27 cellular contexts compared by ENCODE assay signal in the genomic region with DNA sequence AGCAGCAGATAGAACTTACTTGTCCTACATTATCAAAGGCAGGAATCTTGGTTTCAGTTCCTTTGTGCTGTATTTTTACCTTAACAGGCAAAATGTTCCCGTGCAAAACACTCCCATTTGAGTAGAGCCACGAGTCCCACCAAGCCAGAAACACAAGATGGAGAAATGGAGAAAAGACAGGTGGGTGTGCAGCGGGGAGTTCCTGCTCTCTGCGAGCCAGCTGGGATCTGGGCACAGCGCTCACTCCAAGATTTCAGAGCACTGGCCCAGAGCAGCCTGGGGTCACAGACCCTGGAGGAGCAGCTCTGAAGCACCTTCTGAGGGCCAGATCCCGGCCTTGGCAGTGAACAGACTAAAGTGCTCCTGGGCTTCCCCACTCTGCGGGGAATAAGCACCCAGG. TPM values are rescaled to one million over a fixed set of nuclear protein-coding genes. Genes with fewer than 3 reads are reported as not detected.
DNase-seq lines count a peak whose midpoint lies in the region; ATAC-seq and TF ChIP-seq lines count a peak whose summit lies in the region.
"Had no signal": no experiment of that assay in that cellular context is flagged by ENCODE, and none has a peak within 500 bp of the region (broad histone marks: within the 10 kb centered on the region; RNA-seq: fewer than 3 reads in every experiment).

No MANE protein-coding gene starts in this region.

- TF ChIP-seq CTCF in activated CD8-positive, alpha-beta T cell treated with anti-CD3 and anti-CD28 coated beads for 36 hours (IDR thresholded peaks at IDR 0.05): no peak
- TF ChIP-seq CTCF in progenitor cell of endocrine pancreas (IDR thresholded peaks at IDR 0.05; ENCODE audit: unreplicated experiment) (no peak), BE2C (IDR thresholded peaks at IDR 0.05; ENCODE audit: low read depth, low read length) (no peak), left lung (IDR thresholded peaks at IDR 0.05) (no peak)

- H3K36me3 Mint-ChIP-seq in activated naive CD4-positive, alpha-beta T cell treated with anti-CD3 and anti-CD28 coated beads, Interleukin-2, amount 10 ng/mL, durations not matched to agents 7 days and 5 days: peaks cover 40% of the 10 kb centered on the region
- H3K36me3 Mint-ChIP-seq in activated CD8-positive, alpha-beta T cell treated with anti-CD3 and anti-CD28 coated beads for 36 hours (ENCODE audit: low read depth): peaks cover 13% of the 10 kb centered on the region
- H3K36me3 Mint-ChIP-seq in progenitor cell of endocrine pancreas (ENCODE audit: insufficient read depth): peaks cover 6% of the 10 kb centered on the region

- no peak for ATAC-seq in activated CD8-positive, alpha-beta T cell treated with anti-CD3 and anti-CD28 coated beads for 36 hours
- ATAC-seq in left lung: no peak
- ATAC-seq: activated naive CD4-positive, alpha-beta T cell treated with anti-CD3 and anti-CD28 coated beads, Interleukin-2, amount 50 U/mL, for 72 hours; right cardiac atrium had no signal

- H3K27me3 ChIP-seq in BE2C (no peaks in the 10 kb centered on the region), left lung (no peaks in the 10 kb centered on the region)
- H3K27me3 ChIP-seq: SJSA1 had no signal

- no peaks in the 10 kb centered on the region for H3K9me3 Mint-ChIP-seq in activated naive CD4-positive, alpha-beta T cell treated with anti-CD3 and anti-CD28 coated beads, Interleukin-2, amount 10 ng/mL, durations not matched to agents 7 days and 5 days
- H3K9me3 Mint-ChIP-seq in activated CD8-positive, alpha-beta T cell treated with anti-CD3 and anti-CD28 coated beads for 36 hours: no peaks in the 10 kb centered on the region
- no peaks in the 10 kb centered on the region for H3K9me3 Mint-ChIP-seq in progenitor cell of endocrine pancreas (ENCODE audit: low read depth)
- H3K9me3 Mint-ChIP-seq: activated naive CD4-positive, alpha-beta T cell treated with anti-CD3 and anti-CD28 coated beads, Interleukin-2, amount 50 U/mL, for 72 hours had no signal

- H3K4me1 ChIP-seq in BE2C (no peaks in the 10 kb centered on the region), left lung (peaks cover 7 to 14% of the 10 kb centered on the region in 2 donors)

- no peak overlapping the region for H3K27ac ChIP-seq in left lung
- H3K27ac ChIP-seq: epithelial cell of prostate, GM23248, SJSA1, thoracic aorta had no signal

- peaks cover 22% of the 10 kb centered on the region for H3K4me1 Mint-ChIP-seq in activated naive CD4-positive, alpha-beta T cell treated with anti-CD3 and anti-CD28 coated beads, Interleukin-2, amount 10 ng/mL, durations not matched to agents 7 days and 5 days
- H3K4me1 Mint-ChIP-seq in activated CD8-positive, alpha-beta T cell treated with anti-CD3 and anti-CD28 coated beads for 36 hours (ENCODE audit: low read depth): peaks cover 9% of the 10 kb centered on the region
- H3K4me1 Mint-ChIP-seq in progenitor cell of endocrine pancreas (ENCODE audit: low read depth): peaks cover 10% of the 10 kb centered on the region

- no peaks in the 10 kb centered on the region for H3K27me3 Mint-ChIP-seq in activated naive CD4-positive, alpha-beta T cell treated with anti-CD3 and anti-CD28 coated beads, Interleukin-2, amount 10 ng/mL, durations not matched to agents 7 days and 5 days
- no peaks in the 10 kb centered on the region for H3K27me3 Mint-ChIP-seq in activated CD8-positive, alpha-beta T cell treated with anti-CD3 and anti-CD28 coated beads for 36 hours
- H3K27me3 Mint-ChIP-seq in progenitor cell of endocrine pancreas: no peaks in the 10 kb centered on the region

- POLR2A ChIA-PET in activated CD8-positive, alpha-beta T cell treated with anti-CD3 and anti-CD28 coated beads for 36 hours (lab: Charles Lee): no interaction called here

- DNase-seq in activated naive CD4-positive, alpha-beta T cell treated with anti-CD3 and anti-CD28 coated beads, Interleukin-2, amount 10 ng/mL, durations not matched to agents 7 days and 5 days: no peak
- no peak for DNase-seq in activated naive CD4-positive, alpha-beta T cell treated with anti-CD3 and anti-CD28 coated beads, Interleukin-2, amount 50 U/mL, for 16 hours
- DNase-seq in activated CD8-positive, alpha-beta T cell treated with anti-CD3 and anti-CD28 coated beads for 36 hours: no peak
- DNase-seq in iPS-NIHi7 (ENCODE audit: extremely low spot score) (peak; percentile 4), progenitor cell of endocrine pancreas (ENCODE audit: low spot score, unreplicated experiment) (no peak), BE2C (no peak), left lung (no peak)
- DNase-seq in activated effector memory CD4-positive, alpha-beta T cell treated with anti-CD3 and anti-CD28 coated beads, Interleukin-2, amount 50 U/mL, for 16 hours: no peak
- DNase-seq: activated CD8-positive, alpha-beta memory T cell treated with anti-CD3 and anti-CD28 coated beads, Interleukin-2, amount 50 U/mL, for 4 hours; foreskin fibroblast; GM23248; hippocampal formation; kidney; MM.1S; NCI-H146; NCI-H2171 treated with DMSO at 0.1 percent for 48 hours; NCI-H748 treated with DMSO at 0.1 percent for 48 hours; stimulated activated CD4-positive, alpha-beta T cell treated with anti-CD3 and anti-CD28 coated beads, Interleukin-15, amount 100 ng/mL, for 24 hours; T1000 had no signal

- peak overlapping the region; percentile 45 for H3K27ac Mint-ChIP-seq in activated naive CD4-positive, alpha-beta T cell treated with anti-CD3 and anti-CD28 coated beads, Interleukin-2, amount 10 ng/mL, durations not matched to agents 7 days and 5 days
- H3K27ac Mint-ChIP-seq in activated CD8-positive, alpha-beta T cell treated with anti-CD3 and anti-CD28 coated beads for 36 hours: no peak overlapping the region
- no peak overlapping the region for H3K27ac Mint-ChIP-seq in progenitor cell of endocrine pancreas

- peaks cover 38% of the 10 kb centered on the region for H3K36me3 ChIP-seq in BE2C
- peaks cover 0 to 65% of the 10 kb centered on the region in 2 donors for H3K36me3 ChIP-seq in left lung

- CTCF ChIA-PET in activated naive CD4-positive, alpha-beta T cell treated with anti-CD3 and anti-CD28 coated beads, Interleukin-2, amount 10 ng/mL, durations not matched to agents 7 days and 5 days (lab: Charles Lee): interaction anchor here (0.6 kb wide), 1 partner anchor 226 kb away, joined by 3 read pairs; no protein-coding TSS in a partner anchor
- CTCF ChIA-PET in activated CD8-positive, alpha-beta T cell treated with anti-CD3 and anti-CD28 coated beads for 36 hours (lab: Charles Lee): no interaction called here

- intact Hi-C loops in activated CD8-positive, alpha-beta T cell treated with anti-CD3 and anti-CD28 coated beads for 36 hours (cut with micrococcal nuclease): no loop called here
- intact Hi-C loops in left lung (cut with DNase I): no loop called here

- H3K9me3 ChIP-seq in BE2C (no peaks in the 10 kb centered on the region), left lung (no peaks in the 10 kb centered on the region)
- H3K9me3 ChIP-seq: SJSA1, thoracic aorta had no signal

- H3K4me3 Mint-ChIP-seq in activated naive CD4-positive, alpha-beta T cell treated with anti-CD3 and anti-CD28 coated beads, Interleukin-2, amount 10 ng/mL, durations not matched to agents 7 days and 5 days: peak overlapping the region; percentile 50
- peak overlapping the region; percentile 40 for H3K4me3 Mint-ChIP-seq in activated CD8-positive, alpha-beta T cell treated with anti-CD3 and anti-CD28 coated beads for 36 hours
- peak overlapping the region; percentile 52 for H3K4me3 Mint-ChIP-seq in progenitor cell of endocrine pancreas (ENCODE audit: low read depth)

- H3K4me3 ChIP-seq in BE2C (ENCODE audit: low read depth, low read length) (no peak overlapping the region), left lung (no peak overlapping the region)
- H3K4me3 ChIP-seq: GM23248, SJSA1, thoracic aorta had no signal

RNA-seq across cellular contexts. Expression of gene UCK1, which starts 2.9 kb away (rescaled TPM):
- 10 to 100 TPM; 16.7 to 22.1 TPM for total RNA-seq in activated CD8-positive, alpha-beta T cell treated with anti-CD3 and anti-CD28 coated beads for 36 hours
- total RNA-seq in progenitor cell of endocrine pancreas (32.4 and 32.8 TPM in 2 replicates), left lung (10 to 100 TPM; 24.2 to 25.9 TPM)
- polyA plus RNA-seq in BE2C (2012; ENCODE audit: insufficient read depth, insufficient read length, low read depth): 58.4 TPM

RNA-seq across cellular contexts. Expression of gene PRRT1B, which starts 17.1 kb away (rescaled TPM):
- total RNA-seq in activated CD8-positive, alpha-beta T cell treated with anti-CD3 and anti-CD28 coated beads for 36 hours: not detected
- total RNA-seq in progenitor cell of endocrine pancreas (6.7 and 7.1 TPM in 2 replicates), left lung (1 to 10 TPM; 2.1 to 3.6 TPM)
- polyA plus RNA-seq in BE2C (2012; ENCODE audit: insufficient read depth, insufficient read length, low read depth): not detected
- total RNA-seq: activated naive CD4-positive, alpha-beta T cell treated with anti-CD3 and anti-CD28 coated beads, Interleukin-2, amount 50 U/mL, for 72 hours; Daoy; GM23248; mesenteric fat pad; right cardiac atrium; SJSA1; thoracic aorta had no signal
- polyA plus RNA-seq: AG04450, GM23248, right cardiac atrium had no signal

RNA-seq across cellular contexts. Expression of gene POMT1, which starts 25.5 kb away (rescaled TPM):
- 10 to 100 TPM; 30.2 to 35.9 TPM for total RNA-seq in activated CD8-positive, alpha-beta T cell treated with anti-CD3 and anti-CD28 coated beads for 36 hours
- 61.0 and 64.3 TPM in 2 replicates for total RNA-seq in progenitor cell of endocrine pancreas
- 45.4 TPM for polyA plus RNA-seq in BE2C (2012; ENCODE audit: insufficient read depth, insufficient read length, low read depth)
- total RNA-seq in left lung: 10 to 100 TPM; 20.3 to 32.6 TPM
